In genomic region chr2:224039080-224039769, GRCh38 we compare ENCODE assay signal across 8 cellular contexts. TPM values are rescaled to one million over a fixed set of nuclear protein-coding genes. Genes with fewer than 3 reads are reported as not detected.
DNase-seq lines count a peak whose midpoint lies in the region; ATAC-seq and TF ChIP-seq lines count a peak whose summit lies in the region.

Gene SERPINE2, minus strand, starts transcription at chr2:224039286. Its CDS starts 37,386 bp downstream, at chr2:224001900.

- peaks cover 3% of the 10 kb centered on the region; the same call in 1 of the 2 replicates for H3K36me3 ChIP-seq in BJ (ENCODE audit: control insufficient read depth, insufficient read depth, low read length)
- no peaks in the 10 kb centered on the region for H3K36me3 ChIP-seq in tibial artery

- peak within 1 kb of the TSS; percentile 72 for H3K4me3 ChIP-seq in BJ (ENCODE audit: low read depth, low read length)
- peak within 1 kb of the TSS; percentile 54 to 66 for H3K4me3 ChIP-seq in tibial artery

- intact Hi-C loops in tibial artery (cut with DNase I; ENCODE audit: low total_unique reads) = no loop called here

- no peaks in the 10 kb centered on the region for H3K9me3 ChIP-seq in tibial artery

- H3K27me3 ChIP-seq in BJ (ENCODE audit: control insufficient read depth, insufficient read depth, low read length) (no peaks in the 10 kb centered on the region), tibial artery (peaks cover 0 to 42% of the 10 kb centered on the region in 2 donors)

- ATAC-seq in GM19328 (IDR thresholded peaks at IDR 0.05; ENCODE audit: unreplicated experiment) (peak; percentile 52), HG03520 (IDR thresholded peaks at IDR 0.05; ENCODE audit: unreplicated experiment) (peak; percentile 47)

- TF ChIP-seq CTCF in BJ (IDR thresholded peaks at IDR 0.05; ENCODE audit: insufficient read depth, low read depth, low read length) (peak; percentile 60), tibial artery (IDR thresholded peaks at IDR 0.05) (no peak)

- POLR2A ChIA-PET in BJ (lab: Charles Lee) = interaction anchor here (0.8 kb wide), 1 partner anchor 232 kb away, joined by 3 read pairs; no protein-coding TSS in a partner anchor

- CTCF ChIA-PET in BJ (lab: Yijun Ruan, JAX) = interaction anchor here (0.5 to 2.0 kb wide), 14 partner anchors 24 to 248 kb away, joined by 3 to 21 read pairs (median 4); no protein-coding TSS in a partner anchor

- H3K27ac ChIP-seq in tibial artery = peak within 1 kb of the TSS in 1 of 2 donors; percentile 47

- no peak for DNase-seq in BJ (ENCODE audit: low read depth)
- DNase-seq in RPMI8226 = peak; percentile 44
- peak; percentile 64 for DNase-seq in activated naive CD4-positive, alpha-beta T cell treated with anti-CD3 and anti-CD28 coated beads, Interleukin-2, amount 50 U/mL, for 16 hours
- peak; percentile 69 for DNase-seq in glomerular visceral epithelial cell (ENCODE audit: extremely low spot score)
- DNase-seq in nucleus accumbens (lab: John Stamatoyannopoulos, UW) = peak in 55 of 56 donors; percentile 16 to 86 (median 70)
- peak; percentile 51 to 74 for DNase-seq in tibial artery

- H3K4me1 ChIP-seq in tibial artery = peaks cover 0 to 24% (median 12%) of the 10 kb centered on the region in 4 donors

RNA-seq across cellular contexts. Expression of gene SERPINE2, which starts in this region (rescaled TPM):
- polyA plus RNA-seq in BJ (2011; rRNA removed) = 387 and 750 TPM in 2 replicates
- polyA minus RNA-seq in BJ (2011; rRNA and poly(A)+ RNA removed) = 291 and 354 TPM in 2 replicates
